In genomic region chr15:101220060-101220459, GRCh38 we compare ENCODE assay signal across 1 cellular context.
TF ChIP-seq lines count a peak whose summit lies in the region.

No MANE protein-coding gene starts in this region.

TF ChIP-seq in WTC11, 78 proteins besides CTCF, POLR2A, EP300 and RAD21:
- TF ChIP-seq E2F4 (CRISPR knock-in tag; IDR thresholded peaks at IDR 0.05; ENCODE audit: borderline replicate concordance, low read depth), result no peak
- TF ChIP-seq FOXK1 (CRISPR knock-in tag; IDR thresholded peaks at IDR 0.05), result no peak
- TF ChIP-seq NFYB (CRISPR knock-in tag; conservative IDR thresholded peaks at IDR 0.05; ENCODE audit: low read depth), result no peak
- TF ChIP-seq MAX (CRISPR knock-in tag; IDR thresholded peaks at IDR 0.05), result no peak
- no peak for TF ChIP-seq IRF2 (CRISPR knock-in tag; IDR thresholded peaks at IDR 0.05; ENCODE audit: borderline replicate concordance, low read depth)
- TF ChIP-seq GRHL2 (CRISPR knock-in tag; IDR thresholded peaks at IDR 0.05; ENCODE audit: insufficient replicate concordance, severe bottlenecking), result no peak
- TF ChIP-seq ZNF263 (CRISPR knock-in tag; IDR thresholded peaks at IDR 0.05; ENCODE audit: low read depth), result no peak
- TF ChIP-seq PRRX2 (CRISPR knock-in tag; IDR thresholded peaks at IDR 0.05), result no peak
- no peak for TF ChIP-seq FOXJ3 (CRISPR knock-in tag; IDR thresholded peaks at IDR 0.05; ENCODE audit: borderline replicate concordance)
- no peak for TF ChIP-seq MXD4 (CRISPR knock-in tag; IDR thresholded peaks at IDR 0.05; ENCODE audit: borderline replicate concordance)
- TF ChIP-seq ZNF138 (CRISPR knock-in tag; conservative IDR thresholded peaks at IDR 0.05), result no peak
- no peak for TF ChIP-seq STAT6 (CRISPR knock-in tag; conservative IDR thresholded peaks at IDR 0.05; ENCODE audit: low read depth)
- TF ChIP-seq ESRRA (CRISPR knock-in tag; IDR thresholded peaks at IDR 0.05; ENCODE audit: borderline replicate concordance), result no peak
- TF ChIP-seq SMAD4 (CRISPR knock-in tag; IDR thresholded peaks at IDR 0.05), result no peak
- TF ChIP-seq ZNF317 (CRISPR knock-in tag; IDR thresholded peaks at IDR 0.05; ENCODE audit: borderline replicate concordance, low read depth), result no peak
- no peak for TF ChIP-seq E2F5 (CRISPR knock-in tag; IDR thresholded peaks at IDR 0.05)
